ENCODE assay signal across 13 cellular contexts in genomic region chr9:125649826-125650225, GRCh38. TPM values are rescaled to one million over a fixed set of nuclear protein-coding genes. Genes with fewer than 3 reads are reported as not detected.
A peak's percentile ranks its signal among the peaks of the same experiment; 100 is the strongest.
DNase-seq lines count a peak whose midpoint lies in the region; ATAC-seq, FAIRE-seq and TF ChIP-seq lines count a peak whose summit lies in the region.
"Had no signal": no experiment of that assay in that cellular context is flagged by ENCODE, and none has a peak within 500 bp of the region (broad histone marks: within the 10 kb centered on the region; RNA-seq: fewer than 3 reads in every experiment).

No MANE protein-coding gene starts in this region.

- H3K9me3 ChIP-seq in SJSA1 (replicated peaks) (no peaks in the 10 kb centered on the region), endothelial cell of umbilical vein (replicated peaks; ENCODE audit: control insufficient read depth, insufficient read depth, low read length) (no peaks in the 10 kb centered on the region), smooth muscle cell (replicated peaks; ENCODE audit: low read depth) (no peaks in the 10 kb centered on the region), tibial artery (no peaks in the 10 kb centered on the region)

- H3K4me3 Mint-ChIP-seq in activated CD8-positive, alpha-beta T cell treated with anti-CD3 and anti-CD28 coated beads for 36 hours: peak overlapping the region; percentile 36
- H3K4me3 Mint-ChIP-seq in activated CD8-positive, alpha-beta T cell treated with anti-CD3 and anti-CD28 coated beads, Interleukin-2, amount 10 ng/mL, durations not matched to agents 7 days and 5 days: no peak overlapping the region
- H3K4me3 Mint-ChIP-seq: neural crest cell had no signal

- H3K9ac ChIP-seq in endothelial cell of umbilical vein (replicated peaks; ENCODE audit: extremely low read depth, insufficient read depth, low read length) (peak overlapping the region; percentile 91), smooth muscle cell (ENCODE audit: low read depth) (peak overlapping the region; percentile 86)

- H3K79me2 ChIP-seq in endothelial cell of umbilical vein (ENCODE audit: control insufficient read depth, insufficient read depth, low read length) (peaks cover 42% of the 10 kb centered on the region), smooth muscle cell (ENCODE audit: low read depth) (peaks cover 4% of the 10 kb centered on the region)

- TSS peak; percentile 95 for BruUV-seq in endothelial cell of umbilical vein (replicated peaks; lab: Mats Ljungman, UMichigan)

- no peak overlapping the region for H2AFZ ChIP-seq in endothelial cell of umbilical vein (ENCODE audit: low read depth, low read length)
- no peak overlapping the region for H2AFZ ChIP-seq in smooth muscle cell (ENCODE audit: low read depth)

- H3K9me1 ChIP-seq in endothelial cell of umbilical vein (replicated peaks; ENCODE audit: control insufficient read depth, extremely low read depth, insufficient read depth, low read length): no peaks in the 10 kb centered on the region

- H4K20me1 ChIP-seq in endothelial cell of umbilical vein (replicated peaks; ENCODE audit: control insufficient read depth, extremely low read depth, insufficient read depth, low read length): no peaks in the 10 kb centered on the region
- no peaks in the 10 kb centered on the region for H4K20me1 ChIP-seq in smooth muscle cell (ENCODE audit: low read depth)

- H3K4me3 ChIP-seq in SJSA1 (no peak overlapping the region), endothelial cell of umbilical vein (replicated peaks in 1 of 3; ENCODE audit: insufficient read depth in 1 of 3, low read depth in 1 of 3, low read length in 3 of 3) (no peak overlapping the region), smooth muscle cell (no peak overlapping the region), tibial artery (no peak overlapping the region)

- H3K4me1 ChIP-seq in SJSA1 (replicated peaks): peaks cover 31% of the 10 kb centered on the region
- H3K4me1 ChIP-seq in endothelial cell of umbilical vein (ENCODE audit: control insufficient read depth, extremely low read depth, insufficient read depth, low read length): peaks cover 52% of the 10 kb centered on the region
- peaks cover 47% of the 10 kb centered on the region for H3K4me1 ChIP-seq in smooth muscle cell (ENCODE audit: low read depth)
- H3K4me1 ChIP-seq in tibial artery: peaks cover 0 to 13% (median 5%) of the 10 kb centered on the region in 4 donors

- ATAC-seq in activated CD8-positive, alpha-beta T cell treated with anti-CD3 and anti-CD28 coated beads for 36 hours: no peak
- ATAC-seq in activated CD8-positive, alpha-beta T cell treated with anti-CD3 and anti-CD28 coated beads, Interleukin-2, amount 10 ng/mL, durations not matched to agents 7 days and 5 days: no peak

- POLR2A ChIA-PET in activated CD8-positive, alpha-beta T cell treated with anti-CD3 and anti-CD28 coated beads for 36 hours (lab: Charles Lee): no interaction called here
- POLR2A ChIA-PET in activated CD8-positive, alpha-beta T cell treated with anti-CD3 and anti-CD28 coated beads, Interleukin-2, amount 10 ng/mL, durations not matched to agents 7 days and 5 days (lab: Charles Lee): no interaction called here
- POLR2A ChIA-PET in endothelial cell of umbilical vein (lab: Charles Lee): interaction anchor here (0.7 to 1.3 kb wide), 2 partner anchors 26 to 99 kb away, joined by 4 read pairs; no protein-coding TSS in a partner anchor

- no peak for TF ChIP-seq CTCF in activated CD8-positive, alpha-beta T cell treated with anti-CD3 and anti-CD28 coated beads for 36 hours (IDR thresholded peaks at IDR 0.05)
- TF ChIP-seq CTCF in endothelial cell of umbilical vein (IDR thresholded peaks at IDR 0.05; ENCODE audit: extremely low read depth in 1 of 2, insufficient read depth in 1 of 2, low read depth in 1 of 2, low read length in 2 of 2) (no peak), smooth muscle cell (IDR thresholded peaks at IDR 0.05; ENCODE audit: borderline replicate concordance, insufficient read depth, poor library complexity, severe bottlenecking) (no peak), tibial artery (IDR thresholded peaks at IDR 0.05) (no peak)

- peaks cover 37% of the 10 kb centered on the region for H3K36me3 Mint-ChIP-seq in activated CD8-positive, alpha-beta T cell treated with anti-CD3 and anti-CD28 coated beads for 36 hours (ENCODE audit: low read depth)
- H3K36me3 Mint-ChIP-seq in activated CD8-positive, alpha-beta T cell treated with anti-CD3 and anti-CD28 coated beads, Interleukin-2, amount 10 ng/mL, durations not matched to agents 7 days and 5 days (ENCODE audit: low read depth): peaks cover 28% of the 10 kb centered on the region

- dilution Hi-C loops in endothelial cell of umbilical vein (cut with MboI; ENCODE audit: extremely low pct_ligation_motif_present, low sequenced_read_pairs): no loop called here

- H3K27me3 ChIP-seq in SJSA1 (replicated peaks) (no peaks in the 10 kb centered on the region), endothelial cell of umbilical vein (ENCODE audit: control insufficient read depth in 2 of 2, insufficient read depth in 2 of 2, low read length in 2 of 2) (no peaks in the 10 kb centered on the region), smooth muscle cell (ENCODE audit: low read depth) (no peaks in the 10 kb centered on the region), tibial artery (no peaks in the 10 kb centered on the region)

- CTCF ChIA-PET in activated CD8-positive, alpha-beta T cell treated with anti-CD3 and anti-CD28 coated beads for 36 hours (lab: Charles Lee): interaction anchor here (0.9 to 1.3 kb wide), 2 partner anchors 15 to 17 kb away, joined by 3 to 5 read pairs; no protein-coding TSS in a partner anchor
- CTCF ChIA-PET in activated CD8-positive, alpha-beta T cell treated with anti-CD3 and anti-CD28 coated beads, Interleukin-2, amount 10 ng/mL, durations not matched to agents 7 days and 5 days (lab: Charles Lee): interaction anchor here (1.3 to 1.5 kb wide), 2 partner anchors 51 to 242 kb away, joined by 3 read pairs; no protein-coding TSS in a partner anchor
- CTCF ChIA-PET in endothelial cell of umbilical vein (lab: Charles Lee): interaction anchor here (0.9 to 1.7 kb wide), 5 partner anchors 9 to 91 kb away, joined by 3 to 5 read pairs (median 4); no protein-coding TSS in a partner anchor

- DNase-seq in activated CD8-positive, alpha-beta T cell treated with anti-CD3 and anti-CD28 coated beads for 36 hours: no peak
- no peak for DNase-seq in activated CD8-positive, alpha-beta T cell treated with anti-CD3 and anti-CD28 coated beads, Interleukin-2, amount 10 ng/mL, durations not matched to agents 7 days and 5 days
- DNase-seq in SJSA1 (ENCODE audit: low read depth in 1 of 2, low spot score in 2 of 2) (no peak), endothelial cell of umbilical vein (ENCODE audit: low read depth, low spot score) (peak; percentile 32), smooth muscle cell (lab: John Stamatoyannopoulos, UW; ENCODE audit: unreplicated experiment) (no peak), tibial artery (no peak), retina (no peak), cardiac septum (ENCODE audit: low spot score) (no peak)
- DNase-seq: hippocampal formation; NCI-H446; stimulated activated CD4-positive, alpha-beta T cell treated with anti-CD3 and anti-CD28 coated beads, Interleukin-2, amount 100 ng/mL, for 48 hours had no signal

- intact Hi-C loops in activated CD8-positive, alpha-beta T cell treated with anti-CD3 and anti-CD28 coated beads for 36 hours (cut with micrococcal nuclease): loop anchor here (2.0 to 5.0 kb wide), 2 partner anchors 17 to 97 kb away; partner anchors contain the start of gene PBX3
- intact Hi-C loops in endothelial cell of umbilical vein (cut with micrococcal nuclease) (loop anchor here (1.0 to 2.0 kb wide), 4 partner anchors 13 to 96 kb away; partner anchors contain the start of gene MAPKAP1), tibial artery (cut with DNase I; ENCODE audit: low total_unique reads) (no loop called here), cardiac septum (cut with DNase I) (no loop called here)

- peaks cover 3% of the 10 kb centered on the region; the same call in 1 of the 2 replicates for H3K36me3 ChIP-seq in SJSA1
- no peaks in the 10 kb centered on the region for H3K36me3 ChIP-seq in endothelial cell of umbilical vein (ENCODE audit: control insufficient read depth in 2 of 2, extremely low read depth in 1 of 2, insufficient read depth in 2 of 2, low read length in 2 of 2)
- H3K36me3 ChIP-seq in smooth muscle cell (ENCODE audit: low read depth): no peaks in the 10 kb centered on the region
- H3K36me3 ChIP-seq in tibial artery: no peaks in the 10 kb centered on the region

- TF ChIP-seq POLR2A in endothelial cell of umbilical vein (IDR thresholded peaks at IDR 0.05; ENCODE audit: low read depth, low read length): peak; percentile 16

- 84% methylated on average over 4 of the region's 4 CpGs for WGBS in smooth muscle cell (ENCODE audit: low lambda C conversion rate)

- H3K4me2 ChIP-seq in endothelial cell of umbilical vein (ENCODE audit: insufficient read depth, low read length): peak overlapping the region; percentile 80
- peak overlapping the region; percentile 69 for H3K4me2 ChIP-seq in smooth muscle cell

- no peaks in the 10 kb centered on the region for H3K27me3 Mint-ChIP-seq in activated CD8-positive, alpha-beta T cell treated with anti-CD3 and anti-CD28 coated beads for 36 hours
- no peaks in the 10 kb centered on the region for H3K27me3 Mint-ChIP-seq in activated CD8-positive, alpha-beta T cell treated with anti-CD3 and anti-CD28 coated beads, Interleukin-2, amount 10 ng/mL, durations not matched to agents 7 days and 5 days (ENCODE audit: low read depth)

- H3K9me3 Mint-ChIP-seq in activated CD8-positive, alpha-beta T cell treated with anti-CD3 and anti-CD28 coated beads for 36 hours: no peaks in the 10 kb centered on the region
- no peaks in the 10 kb centered on the region for H3K9me3 Mint-ChIP-seq in activated CD8-positive, alpha-beta T cell treated with anti-CD3 and anti-CD28 coated beads, Interleukin-2, amount 10 ng/mL, durations not matched to agents 7 days and 5 days (ENCODE audit: insufficient read depth)
- H3K9me3 Mint-ChIP-seq: neural crest cell had no signal

- H3K27ac ChIP-seq in SJSA1: peak overlapping the region; percentile 84
- H3K27ac ChIP-seq in endothelial cell of umbilical vein (ENCODE audit: insufficient read depth, low read depth, low read length): peak overlapping the region; percentile 99
- peak overlapping the region; percentile 98 for H3K27ac ChIP-seq in smooth muscle cell (ENCODE audit: low read depth)
- peak overlapping the region in 1 of 2 donors; percentile 5 for H3K27ac ChIP-seq in tibial artery

- peak overlapping the region; percentile 86 for H3K27ac Mint-ChIP-seq in activated CD8-positive, alpha-beta T cell treated with anti-CD3 and anti-CD28 coated beads for 36 hours
- H3K27ac Mint-ChIP-seq in activated CD8-positive, alpha-beta T cell treated with anti-CD3 and anti-CD28 coated beads, Interleukin-2, amount 10 ng/mL, durations not matched to agents 7 days and 5 days: no peak overlapping the region

- no peak for FAIRE-seq in endothelial cell of umbilical vein (lab: Jason Lieb, UNC)
- FAIRE-seq: urothelium cell line had no signal

- peaks cover 80% of the 10 kb centered on the region for H3K4me1 Mint-ChIP-seq in activated CD8-positive, alpha-beta T cell treated with anti-CD3 and anti-CD28 coated beads for 36 hours (ENCODE audit: low read depth)
- peaks cover 47% of the 10 kb centered on the region for H3K4me1 Mint-ChIP-seq in activated CD8-positive, alpha-beta T cell treated with anti-CD3 and anti-CD28 coated beads, Interleukin-2, amount 10 ng/mL, durations not matched to agents 7 days and 5 days (ENCODE audit: low read depth)

- H3F3A ChIP-seq in smooth muscle cell (ENCODE audit: low read depth): peaks cover 5% of the 10 kb centered on the region

RNA-seq across cellular contexts. Expression of gene MAPKAP1, which starts 57.2 kb away (rescaled TPM):
- total RNA-seq in activated CD8-positive, alpha-beta T cell treated with anti-CD3 and anti-CD28 coated beads for 36 hours: 10 to 100 TPM; 58.8 to 62.4 TPM
- 10 to 100 TPM; 60.4 to 63.9 TPM for total RNA-seq in activated CD8-positive, alpha-beta T cell treated with anti-CD3 and anti-CD28 coated beads, Interleukin-2, amount 10 ng/mL, durations not matched to agents 7 days and 5 days
- total RNA-seq in SJSA1 (2014; rRNA removed; shearing (Covaris generic)): 76.2 and 88.5 TPM in 2 replicates
- total RNA-seq in endothelial cell of umbilical vein (98.6 and 99.1 TPM in 2 replicates), smooth muscle cell (50.1 and 52.3 TPM in 2 replicates), cardiac septum (96.2 TPM)
- polyA plus RNA-seq in endothelial cell of umbilical vein (61.9 and 72.4 TPM in 2 replicates), smooth muscle cell (71.9 and 74.5 TPM in 2 replicates)
- 91.6 and 99.2 TPM in 2 replicates for polyA plus RNA-seq in endothelial cell of umbilical vein (2011; cell fraction: cytosol; rRNA removed)
- 112 and 118 TPM in 2 replicates for polyA plus RNA-seq in endothelial cell of umbilical vein (2011; cell fraction: nucleus; rRNA removed)
- 85.1 and 104 TPM in 2 replicates for polyA plus RNA-seq in endothelial cell of umbilical vein (2012)
- 137 and 176 TPM in 2 replicates for polyA minus RNA-seq in endothelial cell of umbilical vein
- polyA minus RNA-seq in endothelial cell of umbilical vein (2011; cell fraction: cytosol; rRNA and poly(A)+ RNA removed): 35.0 TPM
- polyA minus RNA-seq in endothelial cell of umbilical vein (2011; cell fraction: nucleus; rRNA and poly(A)+ RNA removed): 153 and 183 TPM in 2 replicates

Comparison
In these comparisons a context has a peak if more than half of its experiments do, and no peak if none do; other contexts are left out.
1. intact Hi-C loops: an anchor here in activated CD8-positive, alpha-beta T cell treated with anti-CD3 and anti-CD28 coated beads for 36 hours (2.0 to 5.0 kb wide) and endothelial cell of umbilical vein (1.0 to 2.0 kb wide); none called in tibial artery and cardiac septum.